In genomic region chr4:156885374-156885773, GRCh38 we compare ENCODE assay signal across 22 cellular contexts.
DNase-seq lines count a peak whose midpoint lies in the region; ATAC-seq, FAIRE-seq and TF ChIP-seq lines count a peak whose summit lies in the region.
"Had no signal": no experiment of that assay in that cellular context is flagged by ENCODE, and none has a peak within 500 bp of the region (broad histone marks: within the 10 kb centered on the region; RNA-seq: fewer than 3 reads in every experiment).

No MANE protein-coding gene starts in this region.

- BruUV-seq in mammary epithelial cell (replicated peaks; lab: Mats Ljungman, UMichigan): no TSS peak

- DNase-seq in mammary epithelial cell (no peak), breast epithelium (ENCODE audit: low spot score in 2 of 2) (no peak), A549 (ENCODE audit: low read depth in 1 of 2, low spot score in 1 of 2) (no peak), RWPE2 (ENCODE audit: low spot score) (no peak), foreskin keratinocyte (no peak), BE2C (no peak), HFFc6 (no peak), UCSD-AML1 (lab: John Stamatoyannopoulos, UW; ENCODE audit: unreplicated experiment) (no peak)
- DNase-seq: ACHN; Caco-2; Calu3; CD4-positive, alpha-beta T cell; CD8-positive, alpha-beta T cell; DMS79 treated with DMSO at 0.1 percent for 48 hours; GF-D8 had no signal

- H3K9me3 ChIP-seq in mammary epithelial cell (replicated peaks; ENCODE audit: insufficient read depth, low read length): peaks cover 4% of the 10 kb centered on the region
- H3K9me3 ChIP-seq in breast epithelium: no peaks in the 10 kb centered on the region
- no peaks in the 10 kb centered on the region for H3K9me3 ChIP-seq in A549
- H3K9me3 ChIP-seq in RWPE2 (ENCODE audit: severe bottlenecking): peaks cover 3% of the 10 kb centered on the region
- no peaks in the 10 kb centered on the region for H3K9me3 ChIP-seq in BE2C
- H3K9me3 ChIP-seq: Caco-2 had no signal

- H3K27ac Mint-ChIP-seq in HFFc6: no peak overlapping the region
- H3K27ac Mint-ChIP-seq: CD4-positive, alpha-beta T cell; CD8-positive, alpha-beta T cell had no signal

- H3K9ac ChIP-seq in mammary epithelial cell (ENCODE audit: insufficient read depth, low read length): no peak overlapping the region
- H3K9ac ChIP-seq: BLaER1 treated with 17β-estradiol and CSF1 and Interleukin-3, amounts not matched to agents 10 nM and 100 nM had no signal

- peaks cover 59% of the 10 kb centered on the region for H3K79me2 ChIP-seq in mammary epithelial cell (ENCODE audit: insufficient read depth, low read length)

- H3K36me3 Mint-ChIP-seq in HFFc6 (ENCODE audit: low read depth): peaks cover 39% of the 10 kb centered on the region
- H3K36me3 Mint-ChIP-seq: CD8-positive, alpha-beta T cell had no signal

- H3K27ac ChIP-seq in mammary epithelial cell (ENCODE audit: insufficient read depth, low read depth, low read length) (peak overlapping the region; percentile 49), breast epithelium (no peak overlapping the region), A549 (no peak overlapping the region), RWPE2 (ENCODE audit: poor library complexity, severe bottlenecking) (peak overlapping the region; percentile 46), foreskin keratinocyte (peak overlapping the region; percentile 84)
- H3K27ac ChIP-seq: 22Rv1; BLaER1 treated with 17β-estradiol and CSF1 and Interleukin-3, amounts not matched to agents 10 nM and 100 nM; C4-2B had no signal

- H3K27me3 ChIP-seq in mammary epithelial cell (ENCODE audit: insufficient read depth, low read length): no peaks in the 10 kb centered on the region
- no peaks in the 10 kb centered on the region for H3K27me3 ChIP-seq in breast epithelium
- H3K27me3 ChIP-seq in RWPE2 (ENCODE audit: insufficient read depth, poor library complexity, severe bottlenecking): no peaks in the 10 kb centered on the region
- no peaks in the 10 kb centered on the region for H3K27me3 ChIP-seq in foreskin keratinocyte
- no peaks in the 10 kb centered on the region for H3K27me3 ChIP-seq in BE2C
- H3K27me3 ChIP-seq: BLaER1 treated with 17β-estradiol and CSF1 and Interleukin-3, amounts not matched to agents 10 nM and 100 nM had no signal

- no peak for TF ChIP-seq CTCF in mammary epithelial cell (conservative IDR thresholded peaks at IDR 0.05 in 1 of 2, IDR thresholded peaks at IDR 0.05 in 1 of 2; ENCODE audit: extremely low read depth in 1 of 2, insufficient read depth in 1 of 2, low read depth in 1 of 2, low read length in 2 of 2)
- no peak for TF ChIP-seq CTCF in breast epithelium (IDR thresholded peaks at IDR 0.05)
- TF ChIP-seq CTCF in A549 (IDR thresholded peaks at IDR 0.05): no peak
- no peak for TF ChIP-seq CTCF in RWPE2 (IDR thresholded peaks at IDR 0.05; ENCODE audit: poor library complexity, severe bottlenecking)
- TF ChIP-seq CTCF in foreskin keratinocyte (conservative IDR thresholded peaks at IDR 0.05): no peak
- TF ChIP-seq CTCF in BE2C (IDR thresholded peaks at IDR 0.05; ENCODE audit: low read depth, low read length): no peak
- TF ChIP-seq CTCF in HFFc6 (IDR thresholded peaks at IDR 0.05): no peak

- CTCF ChIA-PET in mammary epithelial cell (lab: Charles Lee; ENCODE audit: low non-redundant PET) (no interaction called here), A549 (lab: Yijun Ruan, JAX) (no interaction called here)

- peaks cover 1% of the 10 kb centered on the region for H3K36me3 ChIP-seq in mammary epithelial cell (ENCODE audit: insufficient read depth, low read length)
- H3K36me3 ChIP-seq in breast epithelium: no peaks in the 10 kb centered on the region
- H3K36me3 ChIP-seq in RWPE2 (ENCODE audit: low read depth): peaks cover 8% of the 10 kb centered on the region
- no peaks in the 10 kb centered on the region for H3K36me3 ChIP-seq in BE2C
- H3K36me3 ChIP-seq: BLaER1 treated with 17β-estradiol and CSF1 and Interleukin-3, amounts not matched to agents 10 nM and 100 nM had no signal

- H4K20me1 ChIP-seq in mammary epithelial cell (ENCODE audit: insufficient read depth, low read length): no peaks in the 10 kb centered on the region
- H4K20me1 ChIP-seq: BLaER1 treated with 17β-estradiol and CSF1 and Interleukin-3, amounts not matched to agents 10 nM and 100 nM had no signal

- H3K4me3 Mint-ChIP-seq in HFFc6: no peak overlapping the region
- H3K4me3 Mint-ChIP-seq: CD4-positive, alpha-beta T cell; CD8-positive, alpha-beta T cell had no signal

- H3K4me1 Mint-ChIP-seq in HFFc6 (ENCODE audit: low read depth): peaks cover 43% of the 10 kb centered on the region

- in situ Hi-C loops in mammary epithelial cell (cut with MboI; ENCODE audit: low sequenced_read_pairs in 2 of 2): no loop called here

- H3K9me3 Mint-ChIP-seq in HFFc6: peaks cover 5% of the 10 kb centered on the region

- TF ChIP-seq EP300 in A549 (IDR thresholded peaks at IDR 0.05): no peak

- peaks cover 4% of the 10 kb centered on the region; the same call in 1 of the 2 replicates for H3K27me3 Mint-ChIP-seq in HFFc6 (ENCODE audit: insufficient read depth)
- H3K27me3 Mint-ChIP-seq: CD4-positive, alpha-beta T cell had no signal

- TF ChIP-seq POLR2A in breast epithelium (IDR thresholded peaks at IDR 0.05) (no peak), A549 (IDR thresholded peaks at IDR 0.05; ENCODE audit: low read length) (no peak)

- WGBS in mammary epithelial cell (ENCODE audit: low coverage, missing lambda C conversion rate): 93% methylated on average over 1 of the region's 1 CpG
- 90% methylated on average over 1 of the region's 1 CpG for WGBS in A549 (ENCODE audit: missing lambda C conversion rate)

- POLR2A ChIA-PET in A549 (lab: Yijun Ruan, JAX): no interaction called here

- ATAC-seq in A549 (no peak), RWPE2 (ENCODE audit: low read depth) (no peak), foreskin keratinocyte (no peak)
- ATAC-seq: CD8-positive, alpha-beta T cell had no signal

- H2AFZ ChIP-seq in mammary epithelial cell (ENCODE audit: low read depth, low read length): no peak overlapping the region

- FAIRE-seq in A549 (lab: Jason Lieb, UNC): no peak
- FAIRE-seq: D721Med, G401.6, GM12891, GM19239 had no signal

- TF ChIP-seq RAD21 in A549 (conservative IDR thresholded peaks at IDR 0.05 in 1 of 2, IDR thresholded peaks at IDR 0.05 in 1 of 2): no peak

- H3K4me2 ChIP-seq in mammary epithelial cell (ENCODE audit: insufficient read depth, low read depth, low read length) (no peak overlapping the region), A549 (no peak overlapping the region)
- H3K4me2 ChIP-seq: BLaER1 treated with 17β-estradiol and CSF1 and Interleukin-3, amounts not matched to agents 10 nM and 100 nM had no signal

- H3K4me1 ChIP-seq in mammary epithelial cell (ENCODE audit: insufficient read depth, low read length) (peaks cover 27% of the 10 kb centered on the region), breast epithelium (no peaks in the 10 kb centered on the region), A549 (no peaks in the 10 kb centered on the region), RWPE2 (ENCODE audit: insufficient read depth, poor library complexity, severe bottlenecking) (peaks cover 30% of the 10 kb centered on the region), foreskin keratinocyte (peaks cover 25% of the 10 kb centered on the region), BE2C (no peaks in the 10 kb centered on the region)
- H3K4me1 ChIP-seq: Caco-2 had no signal

- H3K4me3 ChIP-seq in mammary epithelial cell (replicated peaks in 1 of 3; ENCODE audit: insufficient read depth in 1 of 3, low read depth in 2 of 3, low read length in 3 of 3): no peak overlapping the region
- no peak overlapping the region for H3K4me3 ChIP-seq in breast epithelium
- H3K4me3 ChIP-seq in A549: no peak overlapping the region
- H3K4me3 ChIP-seq in RWPE2 (ENCODE audit: severe bottlenecking): no peak overlapping the region
- no peak overlapping the region for H3K4me3 ChIP-seq in BE2C (ENCODE audit: low read depth, low read length)
- H3K4me3 ChIP-seq: BLaER1 treated with 17β-estradiol and CSF1 and Interleukin-3, amounts not matched to agents 10 nM and 100 nM had no signal

- intact Hi-C loops in mammary epithelial cell (cut with micrococcal nuclease): loop anchor here (5.0 kb wide), 2 partner anchors 47 to 113 kb away; no protein-coding TSS in a partner anchor
- intact Hi-C loops in breast epithelium (cut with DNase I; ENCODE audit: low total_unique reads): no loop called here

- dilution Hi-C loops in mammary epithelial cell (cut with HindIII; ENCODE audit: low sequenced_read_pairs): no loop called here

TF ChIP-seq in A549, 52 proteins besides CTCF, POLR2A, EP300 and RAD21:
- no peak for TF ChIP-seq EHMT2 (IDR thresholded peaks at IDR 0.05; ENCODE audit: low read depth)
- TF ChIP-seq MAFK (IDR thresholded peaks at IDR 0.05; ENCODE audit: partially characterized antibody): peak; percentile 64

Comparison
In these comparisons a context has a peak if more than half of its experiments do, and no peak if none do; other contexts are left out.
1. H3K27ac ChIP-seq: peak in mammary epithelial cell (single experiment), RWPE2 (single experiment) and foreskin keratinocyte (single experiment); none in breast epithelium (0 of 2) and A549 (0 of 2).